In genomic region chr5:173673295-173674170, GRCh38 we compare ENCODE assay signal across 19 cellular contexts. TPM values are rescaled to one million over a fixed set of nuclear protein-coding genes. Genes with fewer than 3 reads are reported as not detected.
A peak's percentile ranks its signal among the peaks of the same experiment; 100 is the strongest.
DNase-seq lines count a peak whose midpoint lies in the region; ATAC-seq and TF ChIP-seq lines count a peak whose summit lies in the region.
"Had no signal": no experiment of that assay in that cellular context is flagged by ENCODE, and none has a peak within 500 bp of the region (broad histone marks: within the 10 kb centered on the region; RNA-seq: fewer than 3 reads in every experiment).

No MANE protein-coding gene starts in this region.

- H3K9me3 ChIP-seq in adrenal gland (replicated peaks in 1 of 3) = no peaks in the 10 kb centered on the region
- H3K9me3 ChIP-seq in liver (ENCODE audit: control insufficient read depth in 4 of 4, low read length in 3 of 4) = no peaks in the 10 kb centered on the region
- H3K9me3 ChIP-seq: upper lobe of right lung had no signal

- peaks cover 4% of the 10 kb centered on the region for H3K4me1 Mint-ChIP-seq in activated CD4-positive, alpha-beta T cell treated with anti-CD3 and anti-CD28 coated beads for 36 hours
- H3K4me1 Mint-ChIP-seq: activated naive CD4-positive, alpha-beta T cell treated with anti-CD3 and anti-CD28 coated beads, Interleukin-2, amount 50 U/mL, for 24 hours had no signal

- no peak overlapping the region for H3K27ac Mint-ChIP-seq in activated CD4-positive, alpha-beta T cell treated with anti-CD3 and anti-CD28 coated beads for 36 hours
- H3K27ac Mint-ChIP-seq: activated naive CD4-positive, alpha-beta T cell treated with anti-CD3 and anti-CD28 coated beads, Interleukin-2, amount 50 U/mL, for 24 hours; B cell had no signal

- peaks cover 39 to 48% of the 10 kb centered on the region in 2 donors for H3K4me1 ChIP-seq in adrenal gland (replicated peaks in 1 of 2)
- peaks cover 0 to 31% (median 19%) of the 10 kb centered on the region in 4 donors for H3K4me1 ChIP-seq in liver (ENCODE audit: control insufficient read depth in 4 of 4, insufficient read depth in 4 of 4, low read length in 3 of 4)

- H3K27ac ChIP-seq in adrenal gland (peak overlapping the region; percentile 49 to 93 (median 86)), liver (ENCODE audit: low read depth in 1 of 2, low read length in 2 of 2) (peak overlapping the region; percentile 6 to 21)
- H3K27ac ChIP-seq: gastroesophageal sphincter, upper lobe of right lung had no signal

- ATAC-seq in HG03280 (IDR thresholded peaks at IDR 0.05; ENCODE audit: unreplicated experiment) = no peak
- ATAC-seq in activated CD4-positive, alpha-beta T cell treated with anti-CD3 and anti-CD28 coated beads for 36 hours = no peak
- ATAC-seq: gastroesophageal sphincter, upper lobe of right lung had no signal

- H3K27me3 Mint-ChIP-seq in activated CD4-positive, alpha-beta T cell treated with anti-CD3 and anti-CD28 coated beads for 36 hours = peaks cover 8% of the 10 kb centered on the region

- WGBS in adrenal gland, 4 donors = 24 to 44% (median 29%) methylated on average over 15 to 16 of the region's 16 CpGs
- WGBS in liver = 71% methylated on average over 16 of the region's 16 CpGs

- TF ChIP-seq POLR2A in adrenal gland (IDR thresholded peaks at IDR 0.05) = peak in 1 of 2 donors; percentile 46

- intact Hi-C loops in adrenal gland (cut with DNase I) = no loop called here
- intact Hi-C loops in activated CD4-positive, alpha-beta T cell treated with anti-CD3 and anti-CD28 coated beads for 36 hours (cut with DNase I, micrococcal nuclease) = no loop called here

- no peaks in the 10 kb centered on the region for H3K36me3 ChIP-seq in adrenal gland (replicated peaks in 1 of 2)
- no peaks in the 10 kb centered on the region for H3K36me3 ChIP-seq in liver (ENCODE audit: control insufficient read depth in 4 of 4, insufficient read depth in 3 of 4, low read depth in 1 of 4, low read length in 3 of 4)
- H3K36me3 ChIP-seq: gastroesophageal sphincter, MG63, upper lobe of right lung had no signal

- DNase-seq in DMS153 (lab: John Stamatoyannopoulos, UW) (peak; percentile 56), adrenal gland (peak; percentile 46 to 79 (median 65)), retina (peak; percentile 36), NCI-H82 (lab: John Stamatoyannopoulos, UW) (no peak), GM10248 (ENCODE audit: extremely low spot score) (no peak)
- DNase-seq in activated CD4-positive, alpha-beta T cell treated with anti-CD3 and anti-CD28 coated beads for 36 hours = no peak
- DNase-seq: activated T-cell treated with anti-CD3 and anti-CD28 coated beads for 4 hours; central memory CD4-positive, alpha-beta T cell; DMS 273 treated with DMSO at 0.1 percent for 48 hours; MG63; NCI-H2171; NK-92 treated with Interleukin-12 subunit alpha and Interleukin-12 subunit beta, amount 100 ng/mL, for 24 hours; T-helper 2 cell; upper lobe of right lung had no signal

- no peak overlapping the region for H3K4me3 Mint-ChIP-seq in activated CD4-positive, alpha-beta T cell treated with anti-CD3 and anti-CD28 coated beads for 36 hours
- H3K4me3 Mint-ChIP-seq: activated naive CD4-positive, alpha-beta T cell treated with anti-CD3 and anti-CD28 coated beads, Interleukin-2, amount 50 U/mL, for 24 hours; B cell had no signal

- CTCF ChIA-PET in activated CD4-positive, alpha-beta T cell treated with anti-CD3 and anti-CD28 coated beads for 36 hours (lab: Charles Lee) = interaction anchor here (0.7 kb wide), 1 partner anchor 252 kb away, joined by 3 read pairs; no protein-coding TSS in a partner anchor
- CTCF ChIA-PET in GM10248 (lab: Yijun Ruan, JAX) = no interaction called here

- peaks cover 1% of the 10 kb centered on the region for H3K36me3 Mint-ChIP-seq in activated CD4-positive, alpha-beta T cell treated with anti-CD3 and anti-CD28 coated beads for 36 hours (ENCODE audit: low read depth)
- H3K36me3 Mint-ChIP-seq: activated naive CD4-positive, alpha-beta T cell treated with anti-CD3 and anti-CD28 coated beads, Interleukin-2, amount 50 U/mL, for 24 hours had no signal

- H3K4me3 ChIP-seq in adrenal gland (no peak overlapping the region), liver (ENCODE audit: low read depth in 1 of 3, low read length in 3 of 3) (no peak overlapping the region)
- H3K4me3 ChIP-seq: gastroesophageal sphincter, MG63, upper lobe of right lung had no signal

- TF ChIP-seq CTCF in adrenal gland (IDR thresholded peaks at IDR 0.05) = no peak
- TF ChIP-seq CTCF in liver (IDR thresholded peaks at IDR 0.05; ENCODE audit: low read depth, low read length, missing input control) = no peak
- no peak for TF ChIP-seq CTCF in GM10248 (IDR thresholded peaks at IDR 0.05; ENCODE audit: control extremely low read depth, extremely low read depth, low read depth, missing control alignments)

- TF ChIP-seq RAD21 in liver (IDR thresholded peaks at IDR 0.05) = peak in 1 of 2 donors; percentile 9

- H3K9me3 Mint-ChIP-seq in activated CD4-positive, alpha-beta T cell treated with anti-CD3 and anti-CD28 coated beads for 36 hours (ENCODE audit: low read depth) = peaks cover 6% of the 10 kb centered on the region
- H3K9me3 Mint-ChIP-seq: activated naive CD4-positive, alpha-beta T cell treated with anti-CD3 and anti-CD28 coated beads, Interleukin-2, amount 50 U/mL, for 24 hours had no signal

- POLR2A ChIA-PET in activated CD4-positive, alpha-beta T cell treated with anti-CD3 and anti-CD28 coated beads for 36 hours (lab: Charles Lee) = interaction anchor here (0.6 kb wide), 1 partner anchor 427 kb away, joined by 4 read pairs; no protein-coding TSS in a partner anchor
- POLR2A ChIA-PET in GM10248 (lab: Yijun Ruan, JAX) = no interaction called here

- H3K27me3 ChIP-seq in adrenal gland (no peaks in the 10 kb centered on the region), liver (ENCODE audit: control insufficient read depth in 4 of 4, insufficient read depth in 4 of 4, low read length in 3 of 4) (no peaks in the 10 kb centered on the region)
- H3K27me3 ChIP-seq: MG63, upper lobe of right lung had no signal

- H3K9ac ChIP-seq in liver (ENCODE audit: low read depth in 1 of 2, low read length in 2 of 2) = no peak overlapping the region

TF ChIP-seq in liver, 16 proteins besides CTCF, POLR2A, EP300 and RAD21:
- TF ChIP-seq, protein P1, sequence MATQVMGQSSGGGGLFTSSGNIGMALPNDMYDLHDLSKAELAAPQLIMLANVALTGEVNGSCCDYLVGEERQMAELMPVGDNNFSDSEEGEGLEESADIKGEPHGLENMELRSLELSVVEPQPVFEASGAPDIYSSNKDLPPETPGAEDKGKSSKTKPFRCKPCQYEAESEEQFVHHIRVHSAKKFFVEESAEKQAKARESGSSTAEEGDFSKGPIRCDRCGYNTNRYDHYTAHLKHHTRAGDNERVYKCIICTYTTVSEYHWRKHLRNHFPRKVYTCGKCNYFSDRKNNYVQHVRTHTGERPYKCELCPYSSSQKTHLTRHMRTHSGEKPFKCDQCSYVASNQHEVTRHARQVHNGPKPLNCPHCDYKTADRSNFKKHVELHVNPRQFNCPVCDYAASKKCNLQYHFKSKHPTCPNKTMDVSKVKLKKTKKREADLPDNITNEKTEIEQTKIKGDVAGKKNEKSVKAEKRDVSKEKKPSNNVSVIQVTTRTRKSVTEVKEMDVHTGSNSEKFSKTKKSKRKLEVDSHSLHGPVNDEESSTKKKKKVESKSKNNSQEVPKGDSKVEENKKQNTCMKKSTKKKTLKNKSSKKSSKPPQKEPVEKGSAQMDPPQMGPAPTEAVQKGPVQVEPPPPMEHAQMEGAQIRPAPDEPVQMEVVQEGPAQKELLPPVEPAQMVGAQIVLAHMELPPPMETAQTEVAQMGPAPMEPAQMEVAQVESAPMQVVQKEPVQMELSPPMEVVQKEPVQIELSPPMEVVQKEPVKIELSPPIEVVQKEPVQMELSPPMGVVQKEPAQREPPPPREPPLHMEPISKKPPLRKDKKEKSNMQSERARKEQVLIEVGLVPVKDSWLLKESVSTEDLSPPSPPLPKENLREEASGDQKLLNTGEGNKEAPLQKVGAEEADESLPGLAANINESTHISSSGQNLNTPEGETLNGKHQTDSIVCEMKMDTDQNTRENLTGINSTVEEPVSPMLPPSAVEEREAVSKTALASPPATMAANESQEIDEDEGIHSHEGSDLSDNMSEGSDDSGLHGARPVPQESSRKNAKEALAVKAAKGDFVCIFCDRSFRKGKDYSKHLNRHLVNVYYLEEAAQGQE (IDR thresholded peaks at IDR 0.05) = no peak
- TF ChIP-seq ATF3 (IDR thresholded peaks at IDR 0.05) (no peak), NR2F2 (IDR thresholded peaks at IDR 0.05) (no peak), SP1 (IDR thresholded peaks at IDR 0.05) (peak; percentile 30), RXRA (IDR thresholded peaks at IDR 0.05) (peak; percentile 39 to 52), HNF4A (conservative IDR thresholded peaks at IDR 0.05) (peak; percentile 27 to 54)

RNA-seq across cellular contexts. Expression of gene BOD1, which starts 57.1 kb away (rescaled TPM):
- 10 to 100 TPM; 41.4 to 65.3 (median 54.2) TPM for total RNA-seq in adrenal gland
- 10 to 100 TPM; 30.0 to 98.6 (median 35.2) TPM for polyA plus RNA-seq in adrenal gland
- total RNA-seq in liver = 10 to 100 TPM; 15.8 to 16.0 TPM
- 10 to 100 TPM; 15.1 to 15.4 TPM for polyA plus RNA-seq in liver
- total RNA-seq in activated CD4-positive, alpha-beta T cell treated with anti-CD3 and anti-CD28 coated beads for 36 hours = 10 to 100 TPM; 29.2 to 31.7 TPM

Comparison
In these comparisons a context has a peak if more than half of its experiments do, and no peak if none do; other contexts are left out.
1. DNase-seq: peak in DMS153 (single experiment), adrenal gland (7 of 7) and retina (single experiment); none in NCI-H82 (single experiment), activated CD4-positive, alpha-beta T cell treated with anti-CD3 and anti-CD28 coated beads for 36 hours (single experiment) and GM10248 (single experiment).